8 cellular contexts compared by ENCODE assay signal in genomic region chr4:151604238-151604637, GRCh38.
A peak's percentile ranks its signal among the peaks of the same experiment; 100 is the strongest.
DNase-seq lines count a peak whose midpoint lies in the region; ATAC-seq, FAIRE-seq and TF ChIP-seq lines count a peak whose summit lies in the region.

No MANE protein-coding gene starts in this region.

- TF ChIP-seq POLR2A in K562 (conservative IDR thresholded peaks at IDR 0.05), result no peak

- H4K20me1 ChIP-seq in KMS-11 (ENCODE audit: insufficient read depth) (no peaks in the 10 kb centered on the region), K562 (replicated peaks; ENCODE audit: control insufficient read depth, insufficient read depth, low read length) (no peaks in the 10 kb centered on the region)

- TF ChIP-seq CTCF in KMS-11 (conservative IDR thresholded peaks at IDR 0.05; ENCODE audit: low read depth, low read length), result peak; percentile 78
- TF ChIP-seq CTCF in K562 (IDR thresholded peaks at IDR 0.05 in 2 of 3, conservative IDR thresholded peaks at IDR 0.05 in 1 of 3; ENCODE audit: insufficient read depth in 2 of 3, low read depth in 1 of 3, low read length in 3 of 3), result peak; percentile 11 to 43 (median 26); a peak in 3 of 6 replicates
- TF ChIP-seq CTCF in lower lobe of right lung (IDR thresholded peaks at IDR 0.05), result peak; percentile 16

- H3K4me3 ChIP-seq in KMS-11 (IDR thresholded peaks at IDR 0.05; ENCODE audit: insufficient read depth, low read depth, low read length) (no peak overlapping the region), K562 (no peak overlapping the region), lower lobe of right lung (no peak overlapping the region)

- no peaks in the 10 kb centered on the region for H3K4me1 Mint-ChIP-seq in stimulated activated memory B cell treated with anti-CD40 and anti-IgM and Interleukin-4, amounts not matched to agents 10 μg/mL and 1 μg/mL and 100 μg/mL, for 72 hours

- H3K9me3 ChIP-seq in K562 (replicated peaks; ENCODE audit: control insufficient read depth, insufficient read depth, low read depth, low read length) (no peaks in the 10 kb centered on the region), lower lobe of right lung (no peaks in the 10 kb centered on the region)

- ATAC-seq in K562, result no peak
- no peak for ATAC-seq in lower lobe of right lung
- no peak for ATAC-seq in GM19324 (IDR thresholded peaks at IDR 0.05; ENCODE audit: low FRiP score, unreplicated experiment)
- no peak for ATAC-seq in stimulated activated memory B cell treated with anti-CD40 and anti-IgM and Interleukin-4, amounts not matched to agents 10 μg/mL and 1 μg/mL and 100 μg/mL, for 72 hours

- no peaks in the 10 kb centered on the region for H3K27me3 Mint-ChIP-seq in stimulated activated memory B cell treated with anti-CD40 and anti-IgM and Interleukin-4, amounts not matched to agents 10 μg/mL and 1 μg/mL and 100 μg/mL, for 72 hours

- H3K27ac Mint-ChIP-seq in stimulated activated memory B cell treated with anti-CD40 and anti-IgM and Interleukin-4, amounts not matched to agents 10 μg/mL and 1 μg/mL and 100 μg/mL, for 72 hours, result no peak overlapping the region

- no peaks in the 10 kb centered on the region for H3K4me1 ChIP-seq in KMS-11 (ENCODE audit: low read depth, poor library complexity, severe bottlenecking)
- H3K4me1 ChIP-seq in K562 (replicated peaks in 1 of 2; ENCODE audit: control insufficient read depth in 2 of 2, insufficient read depth in 2 of 2, low read length in 2 of 2), result no peaks in the 10 kb centered on the region
- no peaks in the 10 kb centered on the region for H3K4me1 ChIP-seq in lower lobe of right lung

- H3K9ac ChIP-seq in KMS-11 (no peak overlapping the region), K562 (ENCODE audit: insufficient read depth in 1 of 2, low read depth in 2 of 2, low read length in 2 of 2) (no peak overlapping the region)

- H3K27ac ChIP-seq in KMS-11 (no peak overlapping the region), K562 (ENCODE audit: extremely low read depth, low read depth, low read length) (no peak overlapping the region), lower lobe of right lung (no peak overlapping the region)

- no peaks in the 10 kb centered on the region for H3K36me3 Mint-ChIP-seq in stimulated activated memory B cell treated with anti-CD40 and anti-IgM and Interleukin-4, amounts not matched to agents 10 μg/mL and 1 μg/mL and 100 μg/mL, for 72 hours

- BruUV-seq in K562 (replicated peaks; lab: Mats Ljungman, UMichigan), result no TSS peak

- no peak overlapping the region for H2AFZ ChIP-seq in KMS-11 (ENCODE audit: low read depth)
- no peak overlapping the region for H2AFZ ChIP-seq in K562 (ENCODE audit: low read depth, low read length)

- POLR2A ChIA-PET in K562 (lab: Yijun Ruan, JAX), result no interaction called here

- FAIRE-seq in K562 (lab: Jason Lieb, UNC), result no peak

- H3K9me3 Mint-ChIP-seq in stimulated activated memory B cell treated with anti-CD40 and anti-IgM and Interleukin-4, amounts not matched to agents 10 μg/mL and 1 μg/mL and 100 μg/mL, for 72 hours, result no peaks in the 10 kb centered on the region

- H3K36me3 ChIP-seq in KMS-11 (ENCODE audit: insufficient read depth), result no peaks in the 10 kb centered on the region
- no peaks in the 10 kb centered on the region for H3K36me3 ChIP-seq in K562 (ENCODE audit: control insufficient read depth, insufficient read depth, low read length)
- no peaks in the 10 kb centered on the region for H3K36me3 ChIP-seq in lower lobe of right lung

- WGBS in K562 (ENCODE audit: insufficient coverage, low coverage, missing lambda C conversion rate), result 0% methylated on average over 5 of the region's 5 CpGs

- no peak for TF ChIP-seq RAD21 in K562 (CRISPR knock-in tag; conservative IDR thresholded peaks at IDR 0.05 in 1 of 2, IDR thresholded peaks at IDR 0.05 in 1 of 2)

- CTCF ChIA-PET in K562 (lab: Yijun Ruan, JAX; ENCODE audit: low intra/inter-chr PET ratio), result no interaction called here

- no peak for TF ChIP-seq EP300 in K562 (IDR thresholded peaks at IDR 0.05; ENCODE audit: low read length)

- H3K79me2 ChIP-seq in KMS-11 (ENCODE audit: insufficient read depth, low read depth) (no peaks in the 10 kb centered on the region), K562 (ENCODE audit: control insufficient read depth, insufficient read depth, low read length) (no peaks in the 10 kb centered on the region)

- H3K27me3 ChIP-seq in KMS-11 (ENCODE audit: insufficient read depth, low read depth) (no peaks in the 10 kb centered on the region), K562 (ENCODE audit: control insufficient read depth in 2 of 2, insufficient read depth in 2 of 2, low read length in 2 of 2) (0 out of 5 replicates have a peak, but pooled peaks cover 0 to 5% of the 10 kb centered on the region in 2 experiments), lower lobe of right lung (ENCODE audit: low read depth) (no peaks in the 10 kb centered on the region)

- no peak overlapping the region for H3K4me3 Mint-ChIP-seq in stimulated activated memory B cell treated with anti-CD40 and anti-IgM and Interleukin-4, amounts not matched to agents 10 μg/mL and 1 μg/mL and 100 μg/mL, for 72 hours

- H3K9me1 ChIP-seq in K562 (ENCODE audit: control insufficient read depth, insufficient read depth, low read length), result no peaks in the 10 kb centered on the region

- peak; percentile 6 for DNase-seq in Caki2 (ENCODE audit: low read depth)
- peak in 1 of 4 experiments; percentile 3 for DNase-seq in K562 (ENCODE audit: extremely low read depth in 1 of 4, low spot score in 3 of 4)
- no peak for DNase-seq in lower lobe of right lung
- DNase-seq in NCI-H187 (lab: John Stamatoyannopoulos, UW), result no peak
- no peak for DNase-seq in GM19238 (ENCODE audit: insufficient read length, low spot score)

- H3K4me2 ChIP-seq in KMS-11 (no peak overlapping the region), K562 (ENCODE audit: insufficient read depth, low read length) (no peak overlapping the region)

- intact Hi-C loops in K562 (cut with micrococcal nuclease) (no loop called here), lower lobe of right lung (cut with DNase I) (no loop called here)

- in situ Hi-C loops in Caki2 (cut with HindIII; ENCODE audit: low pct_unique_long_range_greater_than_20kb, low sequenced_read_pairs) (no loop called here), K562 (cut with MboI) (no loop called here)

TF ChIP-seq in K562, 482 proteins besides CTCF, POLR2A, EP300 and RAD21:
- TF ChIP-seq ATF3 (IDR thresholded peaks at IDR 0.05) (no peak), ATF3 (CRISPR knock-in tag; conservative IDR thresholded peaks at IDR 0.05) (no peak), AFF4 (CRISPR knock-in tag; IDR thresholded peaks at IDR 0.05) (no peak), SMC3 (conservative IDR thresholded peaks at IDR 0.05; ENCODE audit: insufficient read depth, low read depth, low read length) (0 out of 2 replicates have a peak, but pooled peaks have one; percentile 16)

Comparison
In these comparisons a context has a peak if more than half of its experiments do, and no peak if none do; other contexts are left out.
1. CTCF ChIP-seq: peak in every context shown above with its lines; median percentile 78 in KMS-11; 26 in K562; 16 in lower lobe of right lung.